ENCODE assay signal across 8 cellular contexts in genomic region chr19:1205114-1206062, GRCh38. TPM values are rescaled to one million over a fixed set of nuclear protein-coding genes. Genes with fewer than 3 reads are reported as not detected.
A peak's percentile ranks its signal among the peaks of the same experiment; 100 is the strongest.
DNase-seq lines count a peak whose midpoint lies in the region; ATAC-seq and TF ChIP-seq lines count a peak whose summit lies in the region.

TSS of gene STK11 (plus strand) at chr19:1205778. CDS start at chr19:1206914, 1,136 bp downstream.

- H3K36me3 ChIP-seq in H7 (replicated peaks; ENCODE audit: control insufficient read depth, insufficient read depth, low read length): peaks cover 1% of the 10 kb centered on the region
- peaks cover 2% of the 10 kb centered on the region; the same call in 1 of the 2 replicates for H3K36me3 ChIP-seq in MG63
- no peaks in the 10 kb centered on the region for H3K36me3 ChIP-seq in neural cell (ENCODE audit: insufficient read depth, low read length)

- H3K27ac Mint-ChIP-seq in stimulated activated naive CD8-positive, alpha-beta T cell treated with anti-CD3 and anti-CD28 coated beads, Interleukin-15, amount 100 ng/mL, for 72 hours: peak within 1 kb of the TSS; percentile 90 to 98

- H3K9me3 ChIP-seq in MG63: no peaks in the 10 kb centered on the region
- H3K9me3 ChIP-seq in neural cell (ENCODE audit: low read length): no peaks in the 10 kb centered on the region

- no peaks in the 10 kb centered on the region for H3K27me3 Mint-ChIP-seq in stimulated activated naive CD8-positive, alpha-beta T cell treated with anti-CD3 and anti-CD28 coated beads, Interleukin-15, amount 100 ng/mL, for 72 hours

- H3K79me2 ChIP-seq in neural cell (replicated peaks; ENCODE audit: insufficient read depth, low read length): peaks cover 33% of the 10 kb centered on the region

- H3F3A ChIP-seq in neural cell (ENCODE audit: insufficient read depth, low read length, poor library complexity, severe bottlenecking): no peaks in the 10 kb centered on the region

- H2AFZ ChIP-seq in neural cell (ENCODE audit: low read depth, low read length): no peak within 1 kb of the TSS

- H3K9me2 ChIP-seq in neural cell (ENCODE audit: insufficient read depth, low read length): no peaks in the 10 kb centered on the region

- TF ChIP-seq CTCF in neural cell (IDR thresholded peaks at IDR 0.05; ENCODE audit: poor library complexity, severe bottlenecking): no peak

- peak; percentile 96 for ATAC-seq in stimulated activated naive CD8-positive, alpha-beta T cell treated with anti-CD3 and anti-CD28 coated beads, Interleukin-15, amount 100 ng/mL, for 72 hours

- H3K4me3 ChIP-seq in H7 (ENCODE audit: insufficient read depth, low read depth, low read length) (peak within 1 kb of the TSS; percentile 75), MG63 (peak within 1 kb of the TSS; percentile 57), neural cell (ENCODE audit: low read length) (peak within 1 kb of the TSS; percentile 94)

- DNase-seq in ELR (ENCODE audit: low read depth): peak; percentile 98
- DNase-seq in H7: peak; percentile 100
- DNase-seq in MG63: peak; percentile 97
- DNase-seq in SIG-M5 (lab: John Stamatoyannopoulos, UW): peak; percentile 67
- peak; percentile 100 for DNase-seq in activated gamma-delta T cell (lab: John Stamatoyannopoulos, UW)
- peak; percentile 93 for DNase-seq in fibroblast of the conjunctiva (ENCODE audit: low read depth)
- DNase-seq in stimulated activated naive CD8-positive, alpha-beta T cell treated with anti-CD3 and anti-CD28 coated beads, Interleukin-15, amount 100 ng/mL, for 72 hours: peak; percentile 100

- H4K20me1 ChIP-seq in neural cell (ENCODE audit: insufficient read depth): peaks cover 11% of the 10 kb centered on the region

- H3K4me2 ChIP-seq in neural cell (ENCODE audit: low read length): peak within 1 kb of the TSS; percentile 68

- TF ChIP-seq EP300 in neural cell (conservative IDR thresholded peaks at IDR 0.05; ENCODE audit: poor library complexity, severe bottlenecking): peak; percentile 22

- peaks cover 51% of the 10 kb centered on the region for H3K4me1 Mint-ChIP-seq in stimulated activated naive CD8-positive, alpha-beta T cell treated with anti-CD3 and anti-CD28 coated beads, Interleukin-15, amount 100 ng/mL, for 72 hours

- H3K4me3 Mint-ChIP-seq in stimulated activated naive CD8-positive, alpha-beta T cell treated with anti-CD3 and anti-CD28 coated beads, Interleukin-15, amount 100 ng/mL, for 72 hours: peak within 1 kb of the TSS; percentile 89 to 99

- no peaks in the 10 kb centered on the region for H3K9me3 Mint-ChIP-seq in stimulated activated naive CD8-positive, alpha-beta T cell treated with anti-CD3 and anti-CD28 coated beads, Interleukin-15, amount 100 ng/mL, for 72 hours

- no peak within 1 kb of the TSS for H3K27ac ChIP-seq in neural cell (ENCODE audit: low read length)

- no peaks in the 10 kb centered on the region; the same call in 1 of the 2 replicates for H3K27me3 ChIP-seq in H7 (ENCODE audit: control insufficient read depth, insufficient read depth, low read length)
- H3K27me3 ChIP-seq in MG63: no peaks in the 10 kb centered on the region
- no peaks in the 10 kb centered on the region for H3K27me3 ChIP-seq in neural cell (ENCODE audit: insufficient read depth, low read depth, low read length)

- TF ChIP-seq RAD21 in neural cell (conservative IDR thresholded peaks at IDR 0.05): no peak

- peak within 1 kb of the TSS; percentile 74 for H3K9ac ChIP-seq in neural cell (ENCODE audit: low read length)

TF ChIP-seq in neural cell, 6 proteins besides CTCF, POLR2A, EP300 and RAD21:
- TF ChIP-seq MXI1 (conservative IDR thresholded peaks at IDR 0.05; ENCODE audit: poor library complexity, severe bottlenecking): peak; percentile 74
- TF ChIP-seq POLR2AphosphoS5 (IDR thresholded peaks at IDR 0.05): peak; percentile 87
- peak; percentile 81 for TF ChIP-seq TAF1 (IDR thresholded peaks at IDR 0.05; ENCODE audit: low read depth)
- TF ChIP-seq SMC3 (conservative IDR thresholded peaks at IDR 0.05; ENCODE audit: poor library complexity): no peak
- peak; percentile 30 for TF ChIP-seq REST (IDR thresholded peaks at IDR 0.05; ENCODE audit: borderline replicate concordance)
- no peak for TF ChIP-seq EZH2 (IDR thresholded peaks at IDR 0.05; ENCODE audit: borderline replicate concordance, insufficient read depth, low read length, poor library complexity, severe bottlenecking)

RNA-seq across cellular contexts. Expression of gene STK11, which starts in this region (rescaled TPM):
- total RNA-seq in H7 (2014; rRNA removed; shearing (Covaris generic)): 96.3 and 99.0 TPM in 2 replicates
- 43.2 and 51.5 TPM in 2 replicates for total RNA-seq in MG63 (2014; rRNA removed; shearing (Covaris generic); ENCODE audit: low replicate concordance)
- 51.6 and 62.5 TPM in 2 replicates for polyA plus RNA-seq in neural cell
- 50.6 and 54.8 TPM in 2 replicates for polyA minus RNA-seq in neural cell
